17 cellular contexts compared by ENCODE assay signal in the genomic region with DNA sequence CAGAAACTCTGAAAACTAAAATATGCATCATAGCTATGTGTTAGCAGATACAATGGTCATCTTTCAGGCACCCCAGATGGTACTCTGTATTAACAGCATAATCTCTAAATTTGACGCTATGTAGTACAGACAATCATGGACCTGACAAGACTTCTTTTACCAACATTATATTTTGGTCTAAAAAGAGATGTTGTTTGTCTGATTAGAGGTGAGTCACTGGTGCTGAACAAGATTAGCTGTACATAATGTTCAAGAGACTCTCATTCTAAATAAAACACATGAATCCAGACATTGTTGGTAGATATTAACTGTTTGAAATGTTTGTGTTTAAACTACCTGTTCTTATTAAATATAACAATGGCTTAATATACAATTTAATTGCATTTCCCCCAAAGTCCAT.
DNase-seq lines count a peak whose midpoint lies in the region; ATAC-seq, FAIRE-seq and TF ChIP-seq lines count a peak whose summit lies in the region.
"Had no signal": no experiment of that assay in that cellular context is flagged by ENCODE, and none has a peak within 500 bp of the region (broad histone marks: within the 10 kb centered on the region; RNA-seq: fewer than 3 reads in every experiment).

No MANE protein-coding gene starts in this region.

- H3K36me3 Mint-ChIP-seq in stimulated activated effector memory CD8-positive, alpha-beta T cell treated with anti-CD3 and anti-CD28 coated beads, Interleukin-12 subunit alpha, Interleukin-12 subunit beta, amount 100 ng/mL, for 72 hours, result no peaks in the 10 kb centered on the region
- no peaks in the 10 kb centered on the region for H3K36me3 Mint-ChIP-seq in stimulated activated memory B cell treated with anti-CD40 and anti-IgM and Interleukin-4, amounts not matched to agents 10 μg/mL and 1 μg/mL and 100 μg/mL, for 72 hours
- no peaks in the 10 kb centered on the region for H3K36me3 Mint-ChIP-seq in activated CD8-positive, alpha-beta T cell treated with anti-CD3 and anti-CD28 coated beads, Interleukin-2, amount 10 ng/mL, durations not matched to agents 7 days and 5 days (ENCODE audit: low read depth)

- no peaks in the 10 kb centered on the region for H3K9me3 ChIP-seq in PC-3 (ENCODE audit: low read length)
- H3K9me3 ChIP-seq: HAP-1 had no signal

- intact Hi-C loops in PC-3 (cut with micrococcal nuclease), result no loop called here

- H3K4me2 ChIP-seq in PC-3 (ENCODE audit: low read length), result no peak overlapping the region

- no peak overlapping the region for H3K4me3 Mint-ChIP-seq in stimulated activated effector memory CD8-positive, alpha-beta T cell treated with anti-CD3 and anti-CD28 coated beads, Interleukin-12 subunit alpha, Interleukin-12 subunit beta, amount 100 ng/mL, for 72 hours
- H3K4me3 Mint-ChIP-seq in stimulated activated memory B cell treated with anti-CD40 and anti-IgM and Interleukin-4, amounts not matched to agents 10 μg/mL and 1 μg/mL and 100 μg/mL, for 72 hours, result no peak overlapping the region
- H3K4me3 Mint-ChIP-seq in activated CD8-positive, alpha-beta T cell treated with anti-CD3 and anti-CD28 coated beads, Interleukin-2, amount 10 ng/mL, durations not matched to agents 7 days and 5 days, result no peak overlapping the region

- no peak overlapping the region for H3K27ac Mint-ChIP-seq in stimulated activated effector memory CD8-positive, alpha-beta T cell treated with anti-CD3 and anti-CD28 coated beads, Interleukin-12 subunit alpha, Interleukin-12 subunit beta, amount 100 ng/mL, for 72 hours
- no peak overlapping the region for H3K27ac Mint-ChIP-seq in stimulated activated memory B cell treated with anti-CD40 and anti-IgM and Interleukin-4, amounts not matched to agents 10 μg/mL and 1 μg/mL and 100 μg/mL, for 72 hours
- H3K27ac Mint-ChIP-seq in activated CD8-positive, alpha-beta T cell treated with anti-CD3 and anti-CD28 coated beads, Interleukin-2, amount 10 ng/mL, durations not matched to agents 7 days and 5 days, result no peak overlapping the region

- peaks cover 15% of the 10 kb centered on the region for H3K4me1 ChIP-seq in PC-3 (ENCODE audit: insufficient read depth, low read length)

- no peaks in the 10 kb centered on the region for H4K20me1 ChIP-seq in PC-3 (ENCODE audit: low read length)

- CTCF ChIA-PET in PC-3 (lab: Charles Lee), result no interaction called here
- CTCF ChIA-PET in activated CD8-positive, alpha-beta T cell treated with anti-CD3 and anti-CD28 coated beads, Interleukin-2, amount 10 ng/mL, durations not matched to agents 7 days and 5 days (lab: Charles Lee), result no interaction called here

- H3K9ac ChIP-seq in PC-3 (ENCODE audit: low read length), result no peak overlapping the region

- no peaks in the 10 kb centered on the region for H3K79me2 ChIP-seq in PC-3 (ENCODE audit: low read length)

- no peaks in the 10 kb centered on the region for H3K9me2 ChIP-seq in PC-3 (replicated peaks; ENCODE audit: low read length)

- H3K4me3 ChIP-seq in PC-3 (ENCODE audit: low read length) (no peak overlapping the region), bronchial epithelial cell (ENCODE audit: low read depth, low read length) (no peak overlapping the region), fibroblast of the aortic adventitia (ENCODE audit: low read depth, low read length) (no peak overlapping the region)
- H3K4me3 ChIP-seq: HAP-1 had no signal

- H3F3A ChIP-seq in PC-3 (ENCODE audit: low read length, unreplicated experiment), result no peaks in the 10 kb centered on the region

- FAIRE-seq in D721Med (lab: Jason Lieb, UNC) (peak; percentile 53), bronchial epithelial cell (lab: Jason Lieb, UNC) (no peak)
- FAIRE-seq: HTR-8/SVneo had no signal

- H2AFZ ChIP-seq in PC-3 (ENCODE audit: low read length), result no peak overlapping the region

- H3K4me1 Mint-ChIP-seq in stimulated activated effector memory CD8-positive, alpha-beta T cell treated with anti-CD3 and anti-CD28 coated beads, Interleukin-12 subunit alpha, Interleukin-12 subunit beta, amount 100 ng/mL, for 72 hours, result no peaks in the 10 kb centered on the region
- H3K4me1 Mint-ChIP-seq in stimulated activated memory B cell treated with anti-CD40 and anti-IgM and Interleukin-4, amounts not matched to agents 10 μg/mL and 1 μg/mL and 100 μg/mL, for 72 hours, result no peaks in the 10 kb centered on the region
- no peaks in the 10 kb centered on the region for H3K4me1 Mint-ChIP-seq in activated CD8-positive, alpha-beta T cell treated with anti-CD3 and anti-CD28 coated beads, Interleukin-2, amount 10 ng/mL, durations not matched to agents 7 days and 5 days (ENCODE audit: low read depth)

- no peaks in the 10 kb centered on the region for H3K27me3 ChIP-seq in PC-3 (ENCODE audit: low read length)
- no peaks in the 10 kb centered on the region for H3K27me3 ChIP-seq in bronchial epithelial cell (ENCODE audit: control insufficient read depth, insufficient read depth, low read length)

- no peaks in the 10 kb centered on the region for H3K36me3 ChIP-seq in PC-3 (ENCODE audit: low read depth, low read length)
- no peaks in the 10 kb centered on the region for H3K36me3 ChIP-seq in bronchial epithelial cell (ENCODE audit: control insufficient read depth, insufficient read depth, low read length)
- H3K36me3 ChIP-seq: HAP-1 had no signal

- POLR2A ChIA-PET in PC-3 (lab: Charles Lee; ENCODE audit: unreplicated experiment), result no interaction called here
- POLR2A ChIA-PET in activated CD8-positive, alpha-beta T cell treated with anti-CD3 and anti-CD28 coated beads, Interleukin-2, amount 10 ng/mL, durations not matched to agents 7 days and 5 days (lab: Charles Lee), result no interaction called here

- no peak for DNase-seq in D721Med (ENCODE audit: insufficient read length, low spot score)
- DNase-seq in PC-3, result no peak
- DNase-seq in bronchial epithelial cell (ENCODE audit: low read depth), result peak; percentile 5
- peak; percentile 43 for DNase-seq in fibroblast of the aortic adventitia (ENCODE audit: low read depth)
- DNase-seq in stimulated activated effector memory CD8-positive, alpha-beta T cell treated with anti-CD3 and anti-CD28 coated beads, Interleukin-12 subunit alpha, Interleukin-12 subunit beta, amount 100 ng/mL, for 72 hours (ENCODE audit: low spot score in 2 of 2), result no peak
- no peak for DNase-seq in NCI-H1417 (lab: John Stamatoyannopoulos, UW)
- DNase-seq in activated CD8-positive, alpha-beta T cell treated with anti-CD3 and anti-CD28 coated beads, Interleukin-2, amount 10 ng/mL, durations not matched to agents 7 days and 5 days, result no peak
- DNase-seq: C1 segment of cervical spinal cord, MV-4-11, NCI-H1417 treated with DMSO at 0.1 percent for 48 hours, NCI-H1930, NCI-H446 treated with DMSO at 0.1 percent for 48 hours, NCI-H82 had no signal

- ATAC-seq in PC-3, result peak; percentile 48
- no peak for ATAC-seq in stimulated activated effector memory CD8-positive, alpha-beta T cell treated with anti-CD3 and anti-CD28 coated beads, Interleukin-12 subunit alpha, Interleukin-12 subunit beta, amount 100 ng/mL, for 72 hours
- ATAC-seq in stimulated activated memory B cell treated with anti-CD40 and anti-IgM and Interleukin-4, amounts not matched to agents 10 μg/mL and 1 μg/mL and 100 μg/mL, for 72 hours, result no peak
- no peak for ATAC-seq in activated CD8-positive, alpha-beta T cell treated with anti-CD3 and anti-CD28 coated beads, Interleukin-2, amount 10 ng/mL, durations not matched to agents 7 days and 5 days

- H3K27me3 Mint-ChIP-seq in stimulated activated memory B cell treated with anti-CD40 and anti-IgM and Interleukin-4, amounts not matched to agents 10 μg/mL and 1 μg/mL and 100 μg/mL, for 72 hours, result peaks cover 15% of the 10 kb centered on the region
- H3K27me3 Mint-ChIP-seq in activated CD8-positive, alpha-beta T cell treated with anti-CD3 and anti-CD28 coated beads, Interleukin-2, amount 10 ng/mL, durations not matched to agents 7 days and 5 days (ENCODE audit: low read depth), result no peaks in the 10 kb centered on the region

- BruUV-seq in PC-3 (replicated peaks; lab: Mats Ljungman, UMichigan), result no TSS peak

- peaks cover 3% of the 10 kb centered on the region for H3K9me3 Mint-ChIP-seq in stimulated activated effector memory CD8-positive, alpha-beta T cell treated with anti-CD3 and anti-CD28 coated beads, Interleukin-12 subunit alpha, Interleukin-12 subunit beta, amount 100 ng/mL, for 72 hours
- H3K9me3 Mint-ChIP-seq in stimulated activated memory B cell treated with anti-CD40 and anti-IgM and Interleukin-4, amounts not matched to agents 10 μg/mL and 1 μg/mL and 100 μg/mL, for 72 hours, result peaks cover 7% of the 10 kb centered on the region
- peaks cover 3% of the 10 kb centered on the region for H3K9me3 Mint-ChIP-seq in activated CD8-positive, alpha-beta T cell treated with anti-CD3 and anti-CD28 coated beads, Interleukin-2, amount 10 ng/mL, durations not matched to agents 7 days and 5 days (ENCODE audit: insufficient read depth)

- TF ChIP-seq CTCF in D721Med (IDR thresholded peaks at IDR 0.05; ENCODE audit: insufficient read depth, missing control alignments) (no peak), PC-3 (conservative IDR thresholded peaks at IDR 0.05; ENCODE audit: low read depth, low read length) (no peak), bronchial epithelial cell (IDR thresholded peaks at IDR 0.05; ENCODE audit: insufficient read depth, low read length, severe bottlenecking) (no peak), fibroblast of the aortic adventitia (IDR thresholded peaks at IDR 0.05; ENCODE audit: insufficient read depth, low read length) (no peak)

- no peak overlapping the region for H3K27ac ChIP-seq in PC-3 (ENCODE audit: low read length)
- H3K27ac ChIP-seq: HL-60 had no signal

Comparison
In these comparisons a context has a peak if more than half of its experiments do, and no peak if none do; other contexts are left out.
1. DNase-seq: peak in bronchial epithelial cell (single experiment) and fibroblast of the aortic adventitia (single experiment); none in D721Med (single experiment), PC-3 (single experiment), stimulated activated effector memory CD8-positive, alpha-beta T cell treated with anti-CD3 and anti-CD28 coated beads, Interleukin-12 subunit alpha, Interleukin-12 subunit beta, amount 100 ng/mL, for 72 hours (0 of 2), NCI-H1417 (0 of 3) and activated CD8-positive, alpha-beta T cell treated with anti-CD3 and anti-CD28 coated beads, Interleukin-2, amount 10 ng/mL, durations not matched to agents 7 days and 5 days (single experiment).